ENCODE assay signal across 19 cellular contexts in genomic region chr17:51948128-51948527, GRCh38.
DNase-seq lines count a peak whose midpoint lies in the region; ATAC-seq and TF ChIP-seq lines count a peak whose summit lies in the region.
"Had no signal": no experiment of that assay in that cellular context is flagged by ENCODE, and none has a peak within 500 bp of the region (broad histone marks: within the 10 kb centered on the region; RNA-seq: fewer than 3 reads in every experiment).

No MANE protein-coding gene starts in this region.

- H3K27ac ChIP-seq in RWPE1 = no peak overlapping the region
- H3K27ac ChIP-seq: coronary artery, GM23248, HL-60, prostate gland had no signal

- POLR2A ChIA-PET in RWPE1 (lab: Yijun Ruan, JAX; ENCODE audit: low non-redundant PET) = no interaction called here

- DNase-seq in DMS153 treated with DMSO at 0.1 percent for 48 hours (lab: John Stamatoyannopoulos, UW; ENCODE audit: unreplicated experiment) (peak; percentile 49), LoVo (ENCODE audit: low spot score) (peak; percentile 7), RWPE1 (ENCODE audit: low spot score) (peak; percentile 32), myocyte (ENCODE audit: low read depth) (peak; percentile 15), GF-D8 (lab: John Stamatoyannopoulos, UW) (no peak)
- DNase-seq: activated CD4-positive, alpha-beta memory T cell treated with anti-CD3 and anti-CD28 coated beads, Interleukin-2, amount 10 ng/mL, durations not matched to agents 7 days and 5 days; activated naive CD4-positive, alpha-beta T cell treated with anti-CD3 and anti-CD28 coated beads, Interleukin-2, amount 50 U/mL, for 16 hours; activated T-cell treated with anti-CD3 and anti-CD28 coated beads, Interleukin-2, amount 50 U/mL, for 48 hours; BE2C; GM23248; hypothalamus; NCI-H1105 treated with DMSO at 0.1 percent for 48 hours; Right ventricle myocardium superior had no signal

- no peak for TF ChIP-seq CTCF in RWPE1 (conservative IDR thresholded peaks at IDR 0.05; ENCODE audit: low read depth)

- ATAC-seq in GM19463 (IDR thresholded peaks at IDR 0.05; ENCODE audit: unreplicated experiment) = no peak
- ATAC-seq in GM19351 (IDR thresholded peaks at IDR 0.05; ENCODE audit: unreplicated experiment) = no peak
- ATAC-seq: K562 had no signal

- CTCF ChIA-PET in RWPE1 (lab: Yijun Ruan, JAX) = no interaction called here
